In genomic region chr10:21517134-21517982, GRCh38 we compare ENCODE assay signal across 8 cellular contexts. TPM values are rescaled to one million over a fixed set of nuclear protein-coding genes. Genes with fewer than 3 reads are reported as not detected.
DNase-seq lines count a peak whose midpoint lies in the region; ATAC-seq, FAIRE-seq and TF ChIP-seq lines count a peak whose summit lies in the region.

No MANE protein-coding gene starts in this region.

- ATAC-seq in psoas muscle = peak; percentile 73 to 86 (median 78)

- FAIRE-seq in D721Med (lab: Jason Lieb, UNC) = no peak

- H3K27ac Mint-ChIP-seq in HFFc6 = peak overlapping the region; percentile 60

- peak; percentile 27 to 52 for DNase-seq in stimulated activated CD4-positive, alpha-beta T cell treated with anti-CD3 and anti-CD28 coated beads, Interleukin-2, amount 100 ng/mL, for 24 hours
- no peak for DNase-seq in stimulated activated CD4-positive, alpha-beta T cell treated with anti-CD3 and anti-CD28 coated beads, Interleukin-1b, Interleukin-23, amount 100 ng/mL, for 48 hours
- DNase-seq in HFFc6 (no peak), NCI-H146 treated with DMSO at 0.1 percent for 48 hours (lab: John Stamatoyannopoulos, UW; ENCODE audit: unreplicated experiment) (peak; percentile 59), adrenal gland (peak; percentile 65 to 78 (median 70)), hepatic stellate cell (ENCODE audit: low spot score) (peak; percentile 62), psoas muscle (peak; percentile 73 to 83), D721Med (ENCODE audit: insufficient read length, low spot score) (no peak)

- H3K36me3 Mint-ChIP-seq in HFFc6 (ENCODE audit: low read depth) = no peaks in the 10 kb centered on the region

- H3K27ac ChIP-seq in adrenal gland = peak overlapping the region; percentile 71 to 90 (median 85)
- H3K27ac ChIP-seq in psoas muscle = peak overlapping the region; percentile 74

- H3K9me3 Mint-ChIP-seq in HFFc6 = no peaks in the 10 kb centered on the region

- intact Hi-C loops in adrenal gland (cut with DNase I) = loop anchor here in 1 of 2 donors (5.0 kb wide), 1 partner anchor 215 kb away; no protein-coding TSS in a partner anchor
- intact Hi-C loops in psoas muscle (cut with DNase I) = loop anchor here in 1 of 2 donors (10.0 kb wide), 1 partner anchor 1037 kb away; no protein-coding TSS in a partner anchor

- 0 to 2% (median 0%) methylated on average over 10 to 72 of the region's 72 CpGs for WGBS in adrenal gland, 4 donors
- 1 to 2% (median 1%) methylated on average over 63 to 72 of the region's 72 CpGs for WGBS in psoas muscle, 3 donors

- H3K9me3 ChIP-seq in adrenal gland (replicated peaks in 1 of 3) = no peaks in the 10 kb centered on the region
- no peaks in the 10 kb centered on the region for H3K9me3 ChIP-seq in psoas muscle

- TF ChIP-seq CTCF in HFFc6 (IDR thresholded peaks at IDR 0.05) (no peak; the same call in 1 of the 2 replicates), adrenal gland (IDR thresholded peaks at IDR 0.05) (no peak), psoas muscle (IDR thresholded peaks at IDR 0.05) (no peak), D721Med (IDR thresholded peaks at IDR 0.05; ENCODE audit: insufficient read depth, missing control alignments) (no peak)

- TF ChIP-seq POLR2A in adrenal gland (IDR thresholded peaks at IDR 0.05) = peak in 1 of 2 donors; percentile 77

- H3K27me3 ChIP-seq in adrenal gland (no peaks in the 10 kb centered on the region), psoas muscle (ENCODE audit: insufficient read depth in 3 of 3, low read length in 2 of 3) (peaks cover 0 to 8% (median 0%) of the 10 kb centered on the region in 3 donors)

- peak overlapping the region; percentile 3 to 70 (median 36) for H3K4me3 ChIP-seq in adrenal gland
- peak overlapping the region; percentile 77 for H3K4me3 ChIP-seq in psoas muscle

- H3K4me1 ChIP-seq in adrenal gland (replicated peaks in 1 of 2) = peaks cover 15 to 26% of the 10 kb centered on the region in 2 donors
- H3K4me1 ChIP-seq in psoas muscle = peaks cover 27% of the 10 kb centered on the region

- H3K4me1 Mint-ChIP-seq in HFFc6 (ENCODE audit: low read depth) = peaks cover 62% of the 10 kb centered on the region

- H3K36me3 ChIP-seq in adrenal gland (replicated peaks in 1 of 2) = no peaks in the 10 kb centered on the region
- no peaks in the 10 kb centered on the region for H3K36me3 ChIP-seq in psoas muscle (ENCODE audit: insufficient read depth in 1 of 2, low read depth in 1 of 2)

- no peaks in the 10 kb centered on the region for H3K27me3 Mint-ChIP-seq in HFFc6 (ENCODE audit: insufficient read depth)

- peak overlapping the region; percentile 95 for H3K4me3 Mint-ChIP-seq in HFFc6

RNA-seq across cellular contexts. Expression of gene SKIDA1, which starts 8.1 kb away (rescaled TPM):
- under 1 TPM; 0.35 to 0.71 (median 0.46) TPM for total RNA-seq in HFFc6 (2021; fragmentation: NEBNext Ultra II Directional; extraction: Animal tissue kit (Norgen Biotek cat#: 25700))
- total RNA-seq in adrenal gland (1 to 10 TPM in 7 of 8 donors, under 1 TPM in 1; 0.78 to 3.5 (median 2.6) TPM), psoas muscle (under 1 TPM; 0.15 to 0.79 (median 0.35) TPM)
- polyA plus RNA-seq in adrenal gland (1 to 10 TPM in 2 of 3 donors, under 1 TPM in 1; 0.64 to 2.3 (median 1.6) TPM), psoas muscle (under 1 TPM; 0.04 to 0.21 (median 0.11) TPM)

RNA-seq across cellular contexts. Expression of gene MLLT10, which starts 16.7 kb away (rescaled TPM):
- total RNA-seq in HFFc6 (2021; fragmentation: NEBNext Ultra II Directional; extraction: Animal tissue kit (Norgen Biotek cat#: 25700)) = 10 to 100 TPM; 21.8 to 25.2 (median 22.9) TPM
- total RNA-seq in adrenal gland (10 to 100 TPM; 16.7 to 48.1 (median 26.8) TPM), psoas muscle (10 to 100 TPM; 11.8 to 21.1 (median 16.9) TPM)
- polyA plus RNA-seq in adrenal gland (10 to 100 TPM; 15.8 to 30.2 (median 29.3) TPM), psoas muscle (10 to 100 TPM in 1 of 3 donors, 1 to 10 TPM in 2; 9.6 to 16.0 (median 10.0) TPM)

Comparison
In these comparisons a context has a peak if more than half of its experiments do, and no peak if none do; other contexts are left out.
1. DNase-seq: peak in stimulated activated CD4-positive, alpha-beta T cell treated with anti-CD3 and anti-CD28 coated beads, Interleukin-2, amount 100 ng/mL, for 24 hours (2 of 2), NCI-H146 treated with DMSO at 0.1 percent for 48 hours (single experiment), adrenal gland (7 of 7), hepatic stellate cell (single experiment) and psoas muscle (2 of 2); none in stimulated activated CD4-positive, alpha-beta T cell treated with anti-CD3 and anti-CD28 coated beads, Interleukin-1b, Interleukin-23, amount 100 ng/mL, for 48 hours (single experiment), HFFc6 (single experiment) and D721Med (single experiment).